In the genomic region with DNA sequence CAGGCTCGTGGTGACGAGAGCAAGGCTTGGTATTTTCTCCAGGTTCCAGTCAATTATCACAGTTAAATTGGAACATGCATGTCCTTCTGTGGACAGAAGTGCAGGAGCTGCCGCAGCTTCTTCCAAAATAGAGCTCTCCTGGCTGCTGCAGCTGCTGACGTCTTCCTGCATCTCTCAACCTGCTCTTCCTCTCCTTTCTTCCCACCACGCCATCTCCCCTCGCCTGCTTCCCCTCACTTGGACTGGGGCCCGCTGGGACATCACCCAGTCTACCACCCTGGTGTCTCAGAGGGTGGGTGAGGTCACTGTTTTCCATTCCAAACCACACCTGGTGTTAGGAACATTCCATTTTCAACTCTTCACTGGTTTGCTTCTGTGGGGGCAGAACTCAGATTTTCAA, we compare ENCODE assay signal across 15 cellular contexts. TPM values are rescaled to one million over a fixed set of nuclear protein-coding genes. Genes with fewer than 3 reads are reported as not detected.
DNase-seq lines count a peak whose midpoint lies in the region; ATAC-seq and TF ChIP-seq lines count a peak whose summit lies in the region.
"Had no signal": no experiment of that assay in that cellular context is flagged by ENCODE, and none has a peak within 500 bp of the region (broad histone marks: within the 10 kb centered on the region; RNA-seq: fewer than 3 reads in every experiment).

No MANE protein-coding gene starts in this region.

- H3K27ac Mint-ChIP-seq in HFFc6 = no peak overlapping the region
- H3K27ac Mint-ChIP-seq: dendritic cell treated with granulocyte-macrophage colony-stimulating factor and Interleukin-4, amounts not matched to agents 40 ng/mL and 50 ng/mL, for 4 days had no signal

- peak overlapping the region; percentile 60 to 88 (median 72) for H3K4me2 ChIP-seq in BLaER1 treated with 17β-estradiol and CSF1 and Interleukin-3, amounts not matched to agents 10 nM and 100 nM
- no peak overlapping the region for H3K4me2 ChIP-seq in hepatocyte

- TF ChIP-seq CTCF in epithelial cell of esophagus (IDR thresholded peaks at IDR 0.05; ENCODE audit: insufficient read depth, low read depth, low read length, missing control alignments) (no peak), omental fat pad (IDR thresholded peaks at IDR 0.05) (no peak), HFFc6 (IDR thresholded peaks at IDR 0.05) (no peak), hepatocyte (IDR thresholded peaks at IDR 0.05; ENCODE audit: poor library complexity) (no peak)

- no peaks in the 10 kb centered on the region for H3K4me1 Mint-ChIP-seq in HFFc6 (ENCODE audit: low read depth)

- peak overlapping the region in 6 of 11 experiments; percentile 5 to 41 (median 20); a peak in 6 of 22 replicates for H3K27ac ChIP-seq in BLaER1 treated with 17β-estradiol and CSF1 and Interleukin-3, amounts not matched to agents 10 nM and 100 nM
- no peak overlapping the region for H3K27ac ChIP-seq in hepatocyte

- WGBS in hepatocyte (ENCODE audit: low lambda C conversion rate, missing lambda C conversion rate) = 74% methylated on average over 7 of the region's 7 CpGs

- H2AFZ ChIP-seq in hepatocyte = no peak overlapping the region

- H3K27me3 ChIP-seq in BLaER1 treated with 17β-estradiol and CSF1 and Interleukin-3, amounts not matched to agents 10 nM and 100 nM = no peaks in the 10 kb centered on the region
- no peaks in the 10 kb centered on the region for H3K27me3 ChIP-seq in hepatocyte

- DNase-seq in NCI-H226 (peak; percentile 3), epithelial cell of esophagus (ENCODE audit: low read depth) (peak; percentile 22), omental fat pad (ENCODE audit: low spot score) (no peak), HFFc6 (no peak), hepatocyte (ENCODE audit: low spot score) (no peak), NOMO-1 treated with DMSO at 0.1 percent for 48 hours (lab: John Stamatoyannopoulos, UW; ENCODE audit: unreplicated experiment) (no peak)
- DNase-seq: activated CD4-positive, alpha-beta T cell treated with anti-CD3 and anti-CD28 coated beads for 48 hours; activated T-cell treated with anti-CD3 and anti-CD28 coated beads, Interleukin-2, amount 50 U/mL, for 48 hours had no signal

- no peak overlapping the region; a peak in 1 of 20 replicates for H3K4me3 ChIP-seq in BLaER1 treated with 17β-estradiol and CSF1 and Interleukin-3, amounts not matched to agents 10 nM and 100 nM
- no peak overlapping the region for H3K4me3 ChIP-seq in epithelial cell of esophagus (ENCODE audit: low read length)
- H3K4me3 ChIP-seq in hepatocyte = no peak overlapping the region
- H3K4me3 ChIP-seq: HAP-1 had no signal

- H3K36me3 ChIP-seq in BLaER1 treated with 17β-estradiol and CSF1 and Interleukin-3, amounts not matched to agents 10 nM and 100 nM = peaks cover 0 to 46% (median 12%) of the 10 kb centered on the region in 11 experiments; a peak in 11 of 22 replicates
- H3K36me3 ChIP-seq in hepatocyte (replicated peaks; ENCODE audit: insufficient read depth, low read depth) = no peaks in the 10 kb centered on the region
- H3K36me3 ChIP-seq: HAP-1 had no signal

- H3K4me1 ChIP-seq in BLaER1 treated with 17β-estradiol and CSF1 and Interleukin-3, amounts not matched to agents 10 nM and 100 nM = peaks cover 7 to 64% (median 48%) of the 10 kb centered on the region in 10 experiments; a peak in 19 of 20 replicates
- no peaks in the 10 kb centered on the region for H3K4me1 ChIP-seq in hepatocyte (ENCODE audit: insufficient read depth)
- H3K4me1 ChIP-seq: HAP-1 had no signal

- H3K4me3 Mint-ChIP-seq in HFFc6 = no peak overlapping the region
- H3K4me3 Mint-ChIP-seq: dendritic cell treated with granulocyte-macrophage colony-stimulating factor and Interleukin-4, amounts not matched to agents 40 ng/mL and 50 ng/mL, for 4 days had no signal

- H3K9me2 ChIP-seq in hepatocyte (replicated peaks; ENCODE audit: insufficient read depth) = no peaks in the 10 kb centered on the region

- H3K9ac ChIP-seq in BLaER1 treated with 17β-estradiol and CSF1 and Interleukin-3, amounts not matched to agents 10 nM and 100 nM = peak overlapping the region in 5 of 11 experiments; percentile 20 to 58 (median 34); a peak in 9 of 22 replicates

- H3K36me3 Mint-ChIP-seq in HFFc6 (ENCODE audit: low read depth) = no peaks in the 10 kb centered on the region

- H3K27me3 Mint-ChIP-seq in HFFc6 (ENCODE audit: insufficient read depth) = peaks cover 8% of the 10 kb centered on the region

- peak; percentile 39 for ATAC-seq in omental fat pad (ENCODE audit: low FRiP score)
- ATAC-seq in HG03469 (IDR thresholded peaks at IDR 0.05; ENCODE audit: unreplicated experiment) = no peak

- peaks cover 26 to 58% (median 52%) of the 10 kb centered on the region in 11 experiments for H3K9me3 ChIP-seq in BLaER1 treated with 17β-estradiol and CSF1 and Interleukin-3, amounts not matched to agents 10 nM and 100 nM (replicated peaks in 1 of 11)
- no peaks in the 10 kb centered on the region for H3K9me3 ChIP-seq in hepatocyte (ENCODE audit: low read depth)
- H3K9me3 ChIP-seq: HAP-1 had no signal

- H3K79me2 ChIP-seq in hepatocyte = no peaks in the 10 kb centered on the region

- H3K9me3 Mint-ChIP-seq in HFFc6 = no peaks in the 10 kb centered on the region
- H3K9me3 Mint-ChIP-seq: dendritic cell treated with granulocyte-macrophage colony-stimulating factor and Interleukin-4, amounts not matched to agents 40 ng/mL and 50 ng/mL, for 4 days had no signal

- no peaks in the 10 kb centered on the region for H4K20me1 ChIP-seq in BLaER1 treated with 17β-estradiol and CSF1 and Interleukin-3, amounts not matched to agents 10 nM and 100 nM
- no peaks in the 10 kb centered on the region for H4K20me1 ChIP-seq in hepatocyte (ENCODE audit: insufficient read depth, poor library complexity, severe bottlenecking)

RNA-seq across cellular contexts. Expression of gene SPP2, which starts 41.4 kb away (rescaled TPM):
- total RNA-seq in omental fat pad = not detected
- total RNA-seq in HFFc6 (2021; fragmentation: NEBNext Ultra II Directional; extraction: Animal tissue kit (Norgen Biotek cat#: 25700)) = not detected
- total RNA-seq in hepatocyte = 75.5 and 78.5 TPM in 2 replicates
- polyA plus RNA-seq in hepatocyte = 26.1 and 71.4 TPM in 2 replicates
- total RNA-seq: mesenteric fat pad, NCI-H460, temporal lobe had no signal

Comparison
In these comparisons a context has a peak if more than half of its experiments do, and no peak if none do; other contexts are left out.
1. DNase-seq: peak in NCI-H226 (single experiment) and epithelial cell of esophagus (single experiment); none in omental fat pad (single experiment), HFFc6 (single experiment), hepatocyte (single experiment) and NOMO-1 treated with DMSO at 0.1 percent for 48 hours (single experiment).
2. RNA of gene SPP2, which starts 41.4 kb away (total RNA-seq): 75.5 to 78.5 TPM in hepatocyte; not detected in omental fat pad and not detected in HFFc6; every median in the first group is over 10 times any median in the second.